12 cellular contexts compared by ENCODE assay signal in genomic region chr11:77191429-77191822, GRCh38.
DNase-seq lines count a peak whose midpoint lies in the region; ATAC-seq and TF ChIP-seq lines count a peak whose summit lies in the region.
"Had no signal": no experiment of that assay in that cellular context is flagged by ENCODE, and none has a peak within 500 bp of the region (broad histone marks: within the 10 kb centered on the region; RNA-seq: fewer than 3 reads in every experiment).

No MANE protein-coding gene starts in this region.

- H3K27ac ChIP-seq in HUES6 (ENCODE audit: low read depth, low read length) (no peak overlapping the region), dorsolateral prefrontal cortex (no peak overlapping the region), neural progenitor cell (no peak overlapping the region)
- H3K27ac ChIP-seq: adrenal gland, BLaER1, KMS-11 had no signal

- peaks cover 5% of the 10 kb centered on the region for H3K4me1 Mint-ChIP-seq in neural progenitor cell
- H3K4me1 Mint-ChIP-seq in immature natural killer cell: no peaks in the 10 kb centered on the region

- peaks cover 4% of the 10 kb centered on the region for H3K9me3 ChIP-seq in HUES6 (ENCODE audit: control insufficient read depth, insufficient read depth, low read depth, low read length)
- no peaks in the 10 kb centered on the region for H3K9me3 ChIP-seq in neural progenitor cell (ENCODE audit: low read depth)
- H3K9me3 ChIP-seq: adrenal gland, BLaER1 had no signal

- peak overlapping the region; percentile 43 for H3K4me3 ChIP-seq in HUES6 (ENCODE audit: low read depth, low read length)
- peak overlapping the region in 3 of 59 donors; percentile 5 to 36 (median 30) for H3K4me3 ChIP-seq in dorsolateral prefrontal cortex
- peak overlapping the region; percentile 25 for H3K4me3 ChIP-seq in neural progenitor cell
- H3K4me3 ChIP-seq: adrenal gland, BLaER1 had no signal

- H3K27me3 Mint-ChIP-seq in neural progenitor cell (ENCODE audit: insufficient read depth, low read depth) (no peaks in the 10 kb centered on the region), immature natural killer cell (ENCODE audit: low read depth in 3 of 3) (peaks cover 0 to 4% (median 4%) of the 10 kb centered on the region in 3 donors)

- no peaks in the 10 kb centered on the region for H3K79me2 ChIP-seq in neural progenitor cell (ENCODE audit: low read depth)

- peak overlapping the region; percentile 58 for H3K4me2 ChIP-seq in neural progenitor cell
- H3K4me2 ChIP-seq: BLaER1, KMS-11 had no signal

- H4K20me1 ChIP-seq in neural progenitor cell (ENCODE audit: low read depth): no peaks in the 10 kb centered on the region
- H4K20me1 ChIP-seq: BLaER1 had no signal

- H3K36me3 Mint-ChIP-seq in neural progenitor cell: no peaks in the 10 kb centered on the region
- H3K36me3 Mint-ChIP-seq in immature natural killer cell: no peaks in the 10 kb centered on the region

- DNase-seq in COLO668 (lab: John Stamatoyannopoulos, UW; ENCODE audit: unreplicated experiment) (peak; percentile 6), dorsolateral prefrontal cortex (peak in 6 of 10 donors; percentile 53 to 82 (median 58)), neural progenitor cell (ENCODE audit: low spot score) (no peak), immature natural killer cell (no peak), H4 (ENCODE audit: low spot score) (no peak)
- DNase-seq in activated CD8-positive, alpha-beta memory T cell treated with anti-CD3 and anti-CD28 coated beads for 24 hours: no peak

- H3K4me1 ChIP-seq in HUES6 (ENCODE audit: control insufficient read depth, insufficient read depth, low read length) (no peaks in the 10 kb centered on the region; the same call in 1 of the 2 replicates), neural progenitor cell (no peaks in the 10 kb centered on the region)
- H3K4me1 ChIP-seq: adrenal gland had no signal

- H3F3A ChIP-seq in neural progenitor cell (ENCODE audit: low read depth): no peaks in the 10 kb centered on the region

- intact Hi-C loops in dorsolateral prefrontal cortex (cut with DNase I): loop anchor here in 1 of 2 donors (5.0 kb wide), 1 partner anchor 356 kb away; no protein-coding TSS in a partner anchor

- H3K27ac Mint-ChIP-seq in neural progenitor cell (no peak overlapping the region), immature natural killer cell (no peak overlapping the region)

- H3K27me3 ChIP-seq in HUES6 (ENCODE audit: control insufficient read depth, insufficient read depth, low read length) (no peaks in the 10 kb centered on the region), dorsolateral prefrontal cortex (no peaks in the 10 kb centered on the region), neural progenitor cell (no peaks in the 10 kb centered on the region)
- H3K27me3 ChIP-seq: adrenal gland, BLaER1 had no signal

- no peak for TF ChIP-seq CTCF in dorsolateral prefrontal cortex (IDR thresholded peaks at IDR 0.05 in 54 of 56, conservative IDR thresholded peaks at IDR 0.05 in 2 of 56; ENCODE audit: low read depth in 1 of 56, partially characterized antibody in 56 of 56)
- no peak for TF ChIP-seq CTCF in neural progenitor cell (IDR thresholded peaks at IDR 0.05)

- ATAC-seq in HG02870 (IDR thresholded peaks at IDR 0.05; ENCODE audit: unreplicated experiment): no peak
- ATAC-seq: left lobe of liver had no signal

- peak overlapping the region; percentile 97 for H2AFZ ChIP-seq in neural progenitor cell (replicated peaks)

- no peaks in the 10 kb centered on the region for H3K36me3 ChIP-seq in HUES6 (ENCODE audit: control insufficient read depth, insufficient read depth, low read length)
- no peaks in the 10 kb centered on the region for H3K36me3 ChIP-seq in neural progenitor cell
- H3K36me3 ChIP-seq: BLaER1 had no signal

- no peak overlapping the region for H3K4me3 Mint-ChIP-seq in neural progenitor cell
- no peak overlapping the region for H3K4me3 Mint-ChIP-seq in immature natural killer cell

- no peaks in the 10 kb centered on the region for H3K9me3 Mint-ChIP-seq in neural progenitor cell
- no peaks in the 10 kb centered on the region for H3K9me3 Mint-ChIP-seq in immature natural killer cell

- H3K9ac ChIP-seq in HUES6 (ENCODE audit: low read length) (no peak overlapping the region), neural progenitor cell (no peak overlapping the region)
- H3K9ac ChIP-seq: BLaER1, KMS-11 had no signal

Comparison
In these comparisons a context has a peak if more than half of its experiments do, and no peak if none do; other contexts are left out.
1. DNase-seq: peak in COLO668 (single experiment) and dorsolateral prefrontal cortex (6 of 10); none in neural progenitor cell (single experiment), activated CD8-positive, alpha-beta memory T cell treated with anti-CD3 and anti-CD28 coated beads for 24 hours (single experiment), immature natural killer cell (0 of 3) and H4 (single experiment).